In the genomic region with DNA sequence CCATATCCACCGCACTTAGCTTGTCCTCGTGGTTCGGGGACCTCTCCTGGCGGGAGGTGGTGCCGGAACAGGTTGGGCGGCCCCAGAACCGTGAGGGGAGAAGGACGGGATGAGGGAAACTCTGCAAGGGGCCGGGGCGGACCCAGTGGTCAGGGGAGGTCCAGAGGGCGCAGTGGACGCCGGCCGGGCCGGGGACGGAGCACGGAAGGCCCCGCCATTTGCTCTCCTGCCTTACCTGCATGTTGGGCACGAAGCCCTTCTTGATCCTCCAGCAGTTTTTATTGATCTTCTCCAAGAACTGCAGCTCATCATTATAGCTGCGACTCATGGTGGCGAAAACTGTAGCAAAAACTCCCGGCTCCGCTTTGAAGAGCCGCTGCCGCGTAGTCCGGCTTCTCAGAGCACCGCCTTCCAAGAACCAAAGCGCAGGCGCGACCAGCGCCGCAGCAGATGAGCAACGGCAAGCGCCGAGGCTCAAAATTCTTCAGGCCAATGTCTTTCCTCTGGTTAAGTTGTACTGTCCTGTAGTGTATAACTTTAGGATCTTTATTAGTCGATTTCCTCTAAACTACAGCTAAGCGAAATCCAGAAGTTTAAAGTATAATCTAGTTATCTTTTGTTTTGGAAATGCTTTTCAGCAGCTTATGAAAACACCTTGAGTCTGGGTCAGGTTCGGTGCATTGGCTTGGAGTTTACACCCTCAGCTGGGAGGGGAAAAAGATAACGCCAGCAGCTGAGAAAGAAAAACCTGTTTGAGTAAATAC, we compare ENCODE assay signal across 8 cellular contexts. TPM values are rescaled to one million over a fixed set of nuclear protein-coding genes. Genes with fewer than 3 reads are reported as not detected.
DNase-seq lines count a peak whose midpoint lies in the region; ATAC-seq and TF ChIP-seq lines count a peak whose summit lies in the region.

A gene (minus strand): TSS at position 419 of the 764 bp plus-strand sequence. CDS start 91 bp downstream, at position 328.

- H4K5ac ChIP-seq in H9 (ENCODE audit: insufficient read length, low read depth, low read length): no peak within 1 kb of the TSS

- no peak for TF ChIP-seq CTCF in H9 (conservative IDR thresholded peaks at IDR 0.05)
- TF ChIP-seq CTCF in osteocyte (IDR thresholded peaks at IDR 0.05): no peak
- TF ChIP-seq CTCF in testis (IDR thresholded peaks at IDR 0.05): peak in 1 of 3 experiments; percentile 23

- no peak within 1 kb of the TSS for H2BK5ac ChIP-seq in H9 (ENCODE audit: insufficient read length, low read length)

- H3K27me3 Mint-ChIP-seq in H9 (ENCODE audit: low read depth) (peaks cover 23% of the 10 kb centered on the region), T-cell (peaks cover 5 to 7% of the 10 kb centered on the region in 2 donors), osteocyte (ENCODE audit: unreplicated experiment) (peaks cover 15% of the 10 kb centered on the region)

- H2BK120ac ChIP-seq in H9 (ENCODE audit: low read depth, low read length, poor library complexity, severe bottlenecking): no peak within 1 kb of the TSS

- no peak within 1 kb of the TSS for H3K4ac ChIP-seq in H9 (ENCODE audit: low read depth, low read length)

- H3K27me3 ChIP-seq in H9 (ENCODE audit: insufficient read depth, low read length) (no peaks in the 10 kb centered on the region), adipocyte (replicated peaks; ENCODE audit: control insufficient read depth, insufficient read depth, low read length) (no peaks in the 10 kb centered on the region), testis (no peaks in the 10 kb centered on the region)

- POLR2A ChIA-PET in T-cell (lab: Charles Lee): interaction anchor here in 1 of 2 donors (0.6 to 1.2 kb wide), 2 partner anchors 63 to 470 kb away, joined by 3 to 6 read pairs; no protein-coding TSS in a partner anchor

- peak within 1 kb of the TSS; percentile 86 for H2AFZ ChIP-seq in H9 (ENCODE audit: low read length)

- H4K20me1 ChIP-seq in H9 (ENCODE audit: control insufficient read depth, insufficient read depth, insufficient read length): no peaks in the 10 kb centered on the region

- H3K4me1 ChIP-seq in H9 (ENCODE audit: insufficient read depth, low read length) (0 out of 2 replicates have a peak, but pooled peaks cover 4% of the 10 kb centered on the region), adipocyte (ENCODE audit: control insufficient read depth, insufficient read depth, low read length) (peaks cover 22% of the 10 kb centered on the region), testis (peaks cover 13% of the 10 kb centered on the region)

- peaks cover 13 to 30% (median 19%) of the 10 kb centered on the region in 3 experiments; a peak in 6 of 7 replicates for H3K36me3 Mint-ChIP-seq in H9 (ENCODE audit: insufficient read depth in 1 of 3, low read depth in 3 of 3)
- peaks cover 8% of the 10 kb centered on the region for H3K36me3 Mint-ChIP-seq in T-cell
- peaks cover 13% of the 10 kb centered on the region for H3K36me3 Mint-ChIP-seq in osteocyte (ENCODE audit: unreplicated experiment)

- H2BK20ac ChIP-seq in H9 (ENCODE audit: low read depth, low read length, poor library complexity, severe bottlenecking): no peak within 1 kb of the TSS

- H2BK12ac ChIP-seq in H9 (ENCODE audit: insufficient read length, low read depth, low read length): no peak within 1 kb of the TSS

- peak within 1 kb of the TSS; percentile 92 for H3K4me2 ChIP-seq in H9 (ENCODE audit: insufficient read depth, insufficient read length, low read length)

- WGBS in H9 (ENCODE audit: extremely low coverage, insufficient read length, low lambda C conversion rate): no CpG with 5 or more reads among the region's 40 CpGs
- 1% methylated on average over 35 to 40 of the region's 40 CpGs for WGBS in testis, 2 donors

- ATAC-seq in T-cell (replicated peaks in 1 of 4): peak; percentile 87 to 93 (median 92)
- peak; percentile 96 for ATAC-seq in Right ventricle myocardium superior (ENCODE audit: poor library complexity)

- H3K27ac Mint-ChIP-seq in H9 (peak within 1 kb of the TSS; percentile 91 to 98 (median 98)), T-cell (peak within 1 kb of the TSS; percentile 93 to 95), osteocyte (ENCODE audit: unreplicated experiment) (peak within 1 kb of the TSS; percentile 93)

- no peak for TF ChIP-seq POLR2A in testis (IDR thresholded peaks at IDR 0.05)

- no peak within 1 kb of the TSS for H2AK5ac ChIP-seq in H9 (ENCODE audit: insufficient read length, low read length)

- no peak within 1 kb of the TSS for H3K18ac ChIP-seq in H9 (ENCODE audit: insufficient read length, low read depth, low read length)

- no peaks in the 10 kb centered on the region for H3K9me3 ChIP-seq in H9 (ENCODE audit: control insufficient read depth, low read depth, low read length)
- H3K9me3 ChIP-seq in adipocyte (ENCODE audit: control insufficient read depth, low read length): no peaks in the 10 kb centered on the region
- no peaks in the 10 kb centered on the region for H3K9me3 ChIP-seq in testis

- H3T11ph ChIP-seq in H9 (ENCODE audit: low read length): no peak within 1 kb of the TSS

- H3K79me1 ChIP-seq in H9 (ENCODE audit: insufficient read depth, low read depth, low read length, poor library complexity, severe bottlenecking): peaks cover 12% of the 10 kb centered on the region

- H3K4me3 Mint-ChIP-seq in H9 (peak within 1 kb of the TSS; percentile 94 to 97), T-cell (peak within 1 kb of the TSS; percentile 96 to 99 (median 98)), osteocyte (ENCODE audit: unreplicated experiment) (peak within 1 kb of the TSS; percentile 98)

- H3K23me2 ChIP-seq in H9 (ENCODE audit: insufficient read length, low read depth, low read length, poor library complexity, severe bottlenecking): peaks cover 4% of the 10 kb centered on the region

- H3K9me3 Mint-ChIP-seq in H9 (no peaks in the 10 kb centered on the region), T-cell (no peaks in the 10 kb centered on the region), osteocyte (ENCODE audit: unreplicated experiment) (no peaks in the 10 kb centered on the region)

- CTCF ChIA-PET in T-cell (lab: Charles Lee): interaction anchor here in 1 of 2 donors (0.5 to 2.9 kb wide), 5 partner anchors 11 to 429 kb away, joined by 3 to 13 read pairs (median 3); a partner anchor contains a TSS

- H3K9ac ChIP-seq in H9 (ENCODE audit: extremely low read depth, insufficient read length, low read length) (peak within 1 kb of the TSS; percentile 67), adipocyte (ENCODE audit: low read length) (peak within 1 kb of the TSS; percentile 96)

- H4K8ac ChIP-seq in H9 (replicated peaks; ENCODE audit: insufficient read length, low read depth, low read length): no peak within 1 kb of the TSS

- H3K14ac ChIP-seq in H9 (ENCODE audit: insufficient read depth, low read length): peak within 1 kb of the TSS; percentile 70

- no peak within 1 kb of the TSS for H4K91ac ChIP-seq in H9 (ENCODE audit: insufficient read length, low read depth, low read length)

- DNase-seq in DMS79 (lab: John Stamatoyannopoulos, UW) (peak; percentile 24), H9 (peak; percentile 88), NCI-H128 (lab: John Stamatoyannopoulos, UW; ENCODE audit: unreplicated experiment) (peak; percentile 25), T-cell (peak; percentile 81 to 94 (median 89)), adipocyte (ENCODE audit: low read depth) (peak; percentile 95), Right ventricle myocardium superior (peak; percentile 95), osteocyte (ENCODE audit: extremely low spot score, unreplicated experiment) (peak; percentile 96), testis (peak; percentile 93)

- H3K36me3 ChIP-seq in adipocyte (ENCODE audit: control insufficient read depth, insufficient read depth, low read length, severe bottlenecking): peaks cover 19% of the 10 kb centered on the region
- no peaks in the 10 kb centered on the region for H3K36me3 ChIP-seq in testis (ENCODE audit: low read depth, missing control alignments)

- intact Hi-C loops in Right ventricle myocardium superior (cut with DNase I) (loop anchor here (10.0 kb wide), 1 partner anchor 63 kb away; a partner anchor contains a TSS), testis (cut with DNase I; ENCODE audit: low total_unique reads) (no loop called here)

- peaks cover 13% of the 10 kb centered on the region; the same call in 1 of the 2 replicates for H3K79me2 ChIP-seq in H9 (ENCODE audit: insufficient read depth, low read length)

- no peak within 1 kb of the TSS for H2BK15ac ChIP-seq in H9 (ENCODE audit: low read depth, low read length)

- no peak within 1 kb of the TSS for H3K27ac ChIP-seq in H9 (ENCODE audit: insufficient read length, low read depth, low read length)
- peak within 1 kb of the TSS; percentile 2 to 16 for H3K27ac ChIP-seq in testis

- no peak within 1 kb of the TSS for H3K56ac ChIP-seq in H9 (ENCODE audit: insufficient read length, low read depth, low read length)

- H3K4me1 Mint-ChIP-seq in H9 (peaks cover 18 to 22% of the 10 kb centered on the region in 2 experiments), T-cell (peaks cover 52 to 57% (median 55%) of the 10 kb centered on the region in 3 donors), osteocyte (ENCODE audit: unreplicated experiment) (peaks cover 24% of the 10 kb centered on the region)

- H3K23ac ChIP-seq in H9 (ENCODE audit: insufficient read length, low read depth, low read length): no peak within 1 kb of the TSS

- peak within 1 kb of the TSS; percentile 94 for H3K4me3 ChIP-seq in adipocyte (ENCODE audit: low read length)
- peak within 1 kb of the TSS; percentile 70 to 92 for H3K4me3 ChIP-seq in testis

RNA-seq across cellular contexts. Expression of the gene that starts here (rescaled TPM):
- 100.0 and 101 TPM in 2 replicates for total RNA-seq in H9 (2021)
- 10 to 100 TPM; 35.8 to 49.4 (median 45.2) TPM for total RNA-seq in T-cell
- 38.5 TPM for total RNA-seq in Right ventricle myocardium superior
- 76.2 and 78.2 TPM in 2 replicates for total RNA-seq in osteocyte
- 10 to 100 TPM; 62.1 to 68.0 TPM for total RNA-seq in testis
- 100 TPM for polyA plus RNA-seq in testis (ENCODE audit: insufficient read depth, low read depth, low replicate concordance)

Comparison
In these comparisons a context has a peak if more than half of its experiments do, and no peak if none do; other contexts are left out.
1. DNase-seq: peak in every context shown above with its lines; median percentile 96 in osteocyte; 95 in adipocyte; 95 in Right ventricle myocardium superior; 93 in testis; 89 in T-cell; 88 in H9; 25 in NCI-H128; 24 in DMS79.